ENCODE assay signal across 8 cellular contexts in the genomic region with DNA sequence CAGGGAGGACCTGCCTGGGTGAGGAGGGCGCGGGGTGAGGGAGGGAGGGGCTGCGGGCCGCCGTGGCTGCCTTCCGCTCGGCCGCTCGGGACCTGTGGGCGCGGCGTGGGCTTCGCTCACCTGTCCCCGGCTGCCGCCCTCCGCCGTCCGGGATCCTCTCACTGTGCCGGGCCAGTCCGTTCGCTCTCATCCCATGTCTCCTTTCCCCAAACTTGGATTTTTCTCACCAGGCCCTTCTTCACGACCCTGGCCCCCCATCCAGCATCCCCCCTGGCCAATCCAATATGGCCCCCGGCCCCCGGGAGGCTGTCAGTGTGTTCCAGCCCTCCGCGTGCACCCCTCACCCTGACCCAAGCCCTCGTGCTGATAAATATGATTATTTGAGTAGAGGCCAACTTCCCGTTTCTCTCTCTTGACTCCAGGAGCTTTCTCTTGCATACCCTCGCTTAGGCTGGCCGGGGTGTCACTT. TPM values are rescaled to one million over a fixed set of nuclear protein-coding genes. Genes with fewer than 3 reads are reported as not detected.
A peak's percentile ranks its signal among the peaks of the same experiment; 100 is the strongest.
DNase-seq lines count a peak whose midpoint lies in the region; ATAC-seq and TF ChIP-seq lines count a peak whose summit lies in the region.

No MANE protein-coding gene starts in this region.

- H3K9me3 Mint-ChIP-seq in CD8-positive, alpha-beta T cell: no peaks in the 10 kb centered on the region
- no peaks in the 10 kb centered on the region for H3K9me3 Mint-ChIP-seq in immature natural killer cell

- H3K4me2 ChIP-seq in IMR-90 (ENCODE audit: low read depth, low read length): peak overlapping the region; percentile 99

- 0 out of 2 replicates have a peak overlapping the region, but pooled peaks have one; percentile 59 for H3K14ac ChIP-seq in IMR-90 (replicated peaks; ENCODE audit: low read depth, low read length)

- TF ChIP-seq POLR2A in IMR-90 (IDR thresholded peaks at IDR 0.05; ENCODE audit: low read depth, low read length) (no peak; the same call in 1 of the 2 replicates), adrenal gland (IDR thresholded peaks at IDR 0.05) (no peak)

- H2AK9ac ChIP-seq in IMR-90 (replicated peaks; ENCODE audit: low read depth, low read length, poor library complexity): peak overlapping the region; percentile 94

- H2AFZ ChIP-seq in IMR-90 (replicated peaks; ENCODE audit: low read length, poor library complexity): peak overlapping the region; percentile 89

- H3K27me3 ChIP-seq in CD8-positive, alpha-beta T cell (ENCODE audit: insufficient read depth, low read length): no peaks in the 10 kb centered on the region
- H3K27me3 ChIP-seq in IMR-90 (ENCODE audit: control insufficient read depth, insufficient read depth, low read length): no peaks in the 10 kb centered on the region
- no peaks in the 10 kb centered on the region for H3K27me3 ChIP-seq in adrenal gland

- peaks cover 5% of the 10 kb centered on the region for H3K36me3 Mint-ChIP-seq in CD8-positive, alpha-beta T cell
- no peaks in the 10 kb centered on the region for H3K36me3 Mint-ChIP-seq in immature natural killer cell

- H3K36me3 ChIP-seq in CD8-positive, alpha-beta T cell (ENCODE audit: insufficient read depth, low read length): no peaks in the 10 kb centered on the region
- H3K36me3 ChIP-seq in IMR-90 (ENCODE audit: control insufficient read depth, insufficient read depth, low read length): 0 out of 2 replicates have a peak, but pooled peaks cover 3% of the 10 kb centered on the region
- H3K36me3 ChIP-seq in adrenal gland (replicated peaks in 1 of 2): no peaks in the 10 kb centered on the region

- no peak overlapping the region for H2BK20ac ChIP-seq in IMR-90 (ENCODE audit: low read depth, low read length)

- TSS peak; percentile 30 for BruUV-seq in IMR-90 (replicated peaks; lab: Mats Ljungman, UMichigan)

- no peak for TF ChIP-seq CTCF in CD8-positive, alpha-beta T cell (IDR thresholded peaks at IDR 0.05)
- TF ChIP-seq CTCF in IMR-90 (conservative IDR thresholded peaks at IDR 0.05; ENCODE audit: low read depth, low read length): no peak
- no peak for TF ChIP-seq CTCF in adrenal gland (IDR thresholded peaks at IDR 0.05)

- peaks cover 15 to 40% of the 10 kb centered on the region in 2 experiments for H3K79me1 ChIP-seq in IMR-90 (ENCODE audit: low read depth in 1 of 2, low read length in 2 of 2)

- POLR2A ChIA-PET in CD8-positive, alpha-beta T cell (lab: Charles Lee): interaction anchor here (0.7 to 6.9 kb wide), 9 partner anchors 9 to 117 kb away, joined by 3 to 83 read pairs (median 4); a partner anchor contains a TSS
- POLR2A ChIA-PET in IMR-90 (lab: Charles Lee; ENCODE audit: unreplicated experiment): no interaction called here

- no peak overlapping the region for H2AK5ac ChIP-seq in IMR-90 (ENCODE audit: low read depth, low read length)

- H3K23ac ChIP-seq in IMR-90 (ENCODE audit: low read depth, low read length): peak overlapping the region; percentile 75; the same call in 1 of the 2 replicates

- no peak for DNase-seq in CD8-positive, alpha-beta T cell
- DNase-seq in IMR-90: no peak
- DNase-seq in adrenal gland: no peak
- DNase-seq in immature natural killer cell: no peak
- peak in 2 of 49 donors; percentile 42 to 52 for DNase-seq in substantia nigra (lab: John Stamatoyannopoulos, UW)
- DNase-seq in NCI-H146 treated with DMSO at 0.1 percent for 48 hours (lab: John Stamatoyannopoulos, UW; ENCODE audit: unreplicated experiment): no peak
- no peak for DNase-seq in NCI-H128 (lab: John Stamatoyannopoulos, UW; ENCODE audit: unreplicated experiment)
- DNase-seq in T-helper 9 cell: no peak

- H2BK5ac ChIP-seq in IMR-90 (ENCODE audit: low read depth, low read length, poor library complexity, severe bottlenecking): peak overlapping the region; percentile 64

- peaks cover 10% of the 10 kb centered on the region for H4K20me1 ChIP-seq in IMR-90 (ENCODE audit: insufficient read depth, low read length)

- peaks cover 17% of the 10 kb centered on the region for H3K9me1 ChIP-seq in IMR-90 (ENCODE audit: insufficient read depth, low read length)

- H3K27ac Mint-ChIP-seq in CD8-positive, alpha-beta T cell: peak overlapping the region; percentile 98
- peak overlapping the region; percentile 95 to 98 (median 96) for H3K27ac Mint-ChIP-seq in immature natural killer cell

- no peak overlapping the region for H3K56ac ChIP-seq in IMR-90 (ENCODE audit: extremely low read depth, insufficient read depth, low read length)

- ATAC-seq in CD8-positive, alpha-beta T cell: peak; percentile 11
- ATAC-seq in IMR-90 (ENCODE audit: low read depth): peak; percentile 38

- H2BK120ac ChIP-seq in IMR-90 (ENCODE audit: low read depth, low read length): no peak overlapping the region

- in situ Hi-C loops in IMR-90 (cut with MboI; ENCODE audit: low sequenced_read_pairs): no loop called here

- no peak overlapping the region for H2BK15ac ChIP-seq in IMR-90 (ENCODE audit: low read depth, low read length)

- no peak for TF ChIP-seq RAD21 in IMR-90 (IDR thresholded peaks at IDR 0.05; ENCODE audit: low read length)

- H4K91ac ChIP-seq in IMR-90 (ENCODE audit: insufficient read depth, low read depth, low read length): no peak overlapping the region

- dilution Hi-C loops in IMR-90 (cut with HindIII; ENCODE audit: low sequenced_read_pairs, unreplicated experiment): no loop called here

- H3K9me3 ChIP-seq in CD8-positive, alpha-beta T cell (ENCODE audit: low read length): no peaks in the 10 kb centered on the region
- H3K9me3 ChIP-seq in IMR-90 (ENCODE audit: control insufficient read depth, insufficient read depth, low read length): no peaks in the 10 kb centered on the region
- H3K9me3 ChIP-seq in adrenal gland (replicated peaks in 1 of 3): no peaks in the 10 kb centered on the region

- no peak overlapping the region; the same call in 1 of the 2 replicates for H4K5ac ChIP-seq in IMR-90 (ENCODE audit: low read depth, low read length)

- WGBS in IMR-90 (ENCODE audit: extremely low coverage in 2 of 2, insufficient read length in 1 of 2), 2 experiments: 0% methylated on average over 19 of the region's 30 CpGs; no CpG with 5 or more reads in 1 of the 2 experiments
- WGBS in adrenal gland, 4 donors: 0% methylated on average over 8 to 30 of the region's 30 CpGs

- H3K4me3 ChIP-seq in CD8-positive, alpha-beta T cell (ENCODE audit: low read depth, low read length): peak overlapping the region; percentile 97
- H3K4me3 ChIP-seq in IMR-90 (ENCODE audit: insufficient read depth, low read depth, low read length): peak overlapping the region; percentile 71
- H3K4me3 ChIP-seq in adrenal gland: peak overlapping the region; percentile 26 to 91 (median 72)

- CTCF ChIA-PET in CD8-positive, alpha-beta T cell (lab: Charles Lee): interaction anchor here (0.7 to 1.6 kb wide), 3 partner anchors 10 to 94 kb away, joined by 3 read pairs; no protein-coding TSS in a partner anchor
- CTCF ChIA-PET in IMR-90 (lab: Yijun Ruan, JAX): no interaction called here

- peaks cover 31% of the 10 kb centered on the region for H3K4me1 ChIP-seq in CD8-positive, alpha-beta T cell (ENCODE audit: insufficient read depth, low read length)
- H3K4me1 ChIP-seq in IMR-90 (ENCODE audit: control insufficient read depth, insufficient read depth, low read length) (peaks cover 11% of the 10 kb centered on the region), adrenal gland (replicated peaks in 1 of 2) (peaks cover 17 to 31% of the 10 kb centered on the region in 2 donors)

- no peak overlapping the region for H3K18ac ChIP-seq in IMR-90 (ENCODE audit: low read depth, low read length)

- peak overlapping the region; percentile 44; the same call in 1 of the 2 replicates for H3K4ac ChIP-seq in IMR-90 (ENCODE audit: low read depth, low read length)

- H3K27me3 Mint-ChIP-seq in CD8-positive, alpha-beta T cell (ENCODE audit: low read depth): no peaks in the 10 kb centered on the region
- H3K27me3 Mint-ChIP-seq in immature natural killer cell (ENCODE audit: low read depth in 3 of 3): peaks cover 4 to 8% (median 6%) of the 10 kb centered on the region in 3 donors

- peak overlapping the region; percentile 94 for H3K27ac ChIP-seq in CD8-positive, alpha-beta T cell (ENCODE audit: low read depth, low read length)
- H3K27ac ChIP-seq in IMR-90 (ENCODE audit: insufficient read depth, low read length): peak overlapping the region; percentile 60; the same call in 1 of the 2 replicates
- peak overlapping the region; percentile 26 to 97 (median 86) for H3K27ac ChIP-seq in adrenal gland
- H3K27ac ChIP-seq in substantia nigra (ENCODE audit: low read depth, low read length, poor library complexity, severe bottlenecking): peak overlapping the region; percentile 88

- intact Hi-C loops in CD8-positive, alpha-beta T cell (cut with DNase I, micrococcal nuclease): loop anchor here (1.0 kb wide), 2 partner anchors 21 to 45 kb away; no protein-coding TSS in a partner anchor
- intact Hi-C loops in IMR-90 (cut with micrococcal nuclease) (no loop called here), adrenal gland (cut with DNase I) (no loop called here)

- H3K4me1 Mint-ChIP-seq in CD8-positive, alpha-beta T cell (ENCODE audit: low read depth): peaks cover 44% of the 10 kb centered on the region
- peaks cover 37 to 46% of the 10 kb centered on the region in 2 donors for H3K4me1 Mint-ChIP-seq in immature natural killer cell

- peak overlapping the region in 1 of 2 experiments; percentile 74; a peak in 3 of 4 replicates for H4K8ac ChIP-seq in IMR-90 (ENCODE audit: low read depth in 2 of 2, low read length in 2 of 2)

- peak overlapping the region; percentile 56 for H3K9ac ChIP-seq in IMR-90 (ENCODE audit: low read depth, low read length)

- peak overlapping the region; percentile 97 for H3K4me3 Mint-ChIP-seq in CD8-positive, alpha-beta T cell
- peak overlapping the region; percentile 94 to 97 (median 97) for H3K4me3 Mint-ChIP-seq in immature natural killer cell

RNA-seq across cellular contexts. Expression of a gene that starts 0.4 kb away (rescaled TPM):
- 10 to 100 TPM; 31.9 to 35.0 TPM for total RNA-seq in CD8-positive, alpha-beta T cell
- 9.3 and 10.3 TPM in 2 replicates for total RNA-seq in IMR-90 (2012; rRNA removed)
- polyA plus RNA-seq in IMR-90 (2012; rRNA removed): 17.5 and 19.7 TPM in 2 replicates
- polyA plus RNA-seq in IMR-90 (2012; cell fraction: cytosol; rRNA removed): 10.0 and 15.6 TPM in 2 replicates
- polyA plus RNA-seq in IMR-90 (2012; cell fraction: nucleus; rRNA removed; ENCODE audit: low replicate concordance): 61.7 and 153 TPM in 2 replicates
- 10 to 100 TPM in 7 of 8 donors, 1 to 10 TPM in 1; 9.5 to 50.9 (median 26.3) TPM for total RNA-seq in adrenal gland
- 100 to 1,000 TPM in 2 of 3 donors, 1 to 10 TPM in 1; 6.8 to 245 (median 186) TPM for polyA plus RNA-seq in adrenal gland
- polyA plus RNA-seq in immature natural killer cell: 10 to 100 TPM in 2 of 3 donors, 1 to 10 TPM in 1; 8.3 to 25.9 (median 20.9) TPM

RNA-seq across cellular contexts. Expression of a gene that starts 22.5 kb away (rescaled TPM):
- 10 to 100 TPM; 33.3 to 33.4 TPM for total RNA-seq in CD8-positive, alpha-beta T cell
- total RNA-seq in IMR-90 (2012; rRNA removed) (12.0 and 14.2 TPM in 2 replicates), adrenal gland (100 to 1,000 TPM in 2 of 8 donors, 10 to 100 TPM in 6; 34.2 to 108 (median 62.1) TPM)
- polyA plus RNA-seq in IMR-90 (2012; rRNA removed) (36.7 and 37.4 TPM in 2 replicates), adrenal gland (10 to 100 TPM; 11.7 to 19.1 (median 12.9) TPM), immature natural killer cell (10 to 100 TPM in 1 of 3 donors, 1 to 10 TPM in 2; 7.6 to 19.7 (median 9.2) TPM)
- polyA plus RNA-seq in IMR-90 (2012; cell fraction: cytosol; rRNA removed): 27.2 and 40.1 TPM in 2 replicates
- 70.4 and 149 TPM in 2 replicates for polyA plus RNA-seq in IMR-90 (2012; cell fraction: nucleus; rRNA removed; ENCODE audit: low replicate concordance)

RNA-seq across cellular contexts. Expression of a gene that starts 25.0 kb away (rescaled TPM):
- not detected for total RNA-seq in CD8-positive, alpha-beta T cell
- total RNA-seq in IMR-90 (2012; rRNA removed) (not detected in 2 replicates), adrenal gland (under 1 TPM in 4 of 8 donors, not detected in 4; 0.11 to 0.83 (median 0.47) TPM)
- polyA plus RNA-seq in IMR-90 (2012; rRNA removed) (0.05 and 0.10 TPM in 2 replicates), adrenal gland (under 1 TPM; 0.27 to 0.40 (median 0.37) TPM), immature natural killer cell (under 1 TPM in 1 of 3 donors, not detected in 2; 0.16 TPM)
- polyA plus RNA-seq in IMR-90 (2012; cell fraction: cytosol; rRNA removed): 0.05 TPM in 1 of 2 replicates, not detected in the other
- polyA plus RNA-seq in IMR-90 (2012; cell fraction: nucleus; rRNA removed; ENCODE audit: low replicate concordance): 0.09 and 0.15 TPM in 2 replicates

RNA-seq across cellular contexts. Expression of a gene that starts 25.8 kb away (rescaled TPM):
- total RNA-seq in CD8-positive, alpha-beta T cell: 10 to 100 TPM; 67.9 to 71.8 TPM
- total RNA-seq in IMR-90 (2012; rRNA removed) (19.2 and 21.4 TPM in 2 replicates), adrenal gland (10 to 100 TPM; 10.3 to 39.7 (median 26.1) TPM)
- polyA plus RNA-seq in IMR-90 (2012; rRNA removed) (12.4 and 13.0 TPM in 2 replicates), adrenal gland (10 to 100 TPM in 1 of 3 donors, 1 to 10 TPM in 2; 5.9 to 14.3 (median 8.0) TPM), immature natural killer cell (10 to 100 TPM in 1 of 3 donors, 1 to 10 TPM in 2; 4.3 to 18.2 (median 8.4) TPM)
- polyA plus RNA-seq in IMR-90 (2012; cell fraction: cytosol; rRNA removed): 4.2 and 5.3 TPM in 2 replicates
- 7.7 and 27.7 TPM in 2 replicates for polyA plus RNA-seq in IMR-90 (2012; cell fraction: nucleus; rRNA removed; ENCODE audit: low replicate concordance)

RNA-seq across cellular contexts. Expression of a gene that starts 33.4 kb away (rescaled TPM):
- 1 to 10 TPM; 3.3 to 3.5 TPM for total RNA-seq in CD8-positive, alpha-beta T cell
- 7.3 and 9.4 TPM in 2 replicates for total RNA-seq in IMR-90 (2012; rRNA removed)
- 7.6 and 9.8 TPM in 2 replicates for polyA plus RNA-seq in IMR-90 (2012; rRNA removed)
- 6.4 and 8.4 TPM in 2 replicates for polyA plus RNA-seq in IMR-90 (2012; cell fraction: cytosol; rRNA removed)
- polyA plus RNA-seq in IMR-90 (2012; cell fraction: nucleus; rRNA removed; ENCODE audit: low replicate concordance): 13.3 and 25.1 TPM in 2 replicates
- total RNA-seq in adrenal gland: 10 to 100 TPM in 7 of 8 donors, 1 to 10 TPM in 1; 8.7 to 20.1 (median 13.9) TPM
- 10 to 100 TPM in 2 of 3 donors, 1 to 10 TPM in 1; 4.7 to 14.8 (median 11.2) TPM for polyA plus RNA-seq in adrenal gland
- 1 to 10 TPM; 1.2 to 5.7 (median 2.9) TPM for polyA plus RNA-seq in immature natural killer cell

Comparison
In these comparisons a context has a peak if more than half of its experiments do, and no peak if none do; other contexts are left out.
1. intact Hi-C loops: an anchor here in CD8-positive, alpha-beta T cell (1.0 kb wide); none called in IMR-90 and adrenal gland.